In the genomic region with DNA sequence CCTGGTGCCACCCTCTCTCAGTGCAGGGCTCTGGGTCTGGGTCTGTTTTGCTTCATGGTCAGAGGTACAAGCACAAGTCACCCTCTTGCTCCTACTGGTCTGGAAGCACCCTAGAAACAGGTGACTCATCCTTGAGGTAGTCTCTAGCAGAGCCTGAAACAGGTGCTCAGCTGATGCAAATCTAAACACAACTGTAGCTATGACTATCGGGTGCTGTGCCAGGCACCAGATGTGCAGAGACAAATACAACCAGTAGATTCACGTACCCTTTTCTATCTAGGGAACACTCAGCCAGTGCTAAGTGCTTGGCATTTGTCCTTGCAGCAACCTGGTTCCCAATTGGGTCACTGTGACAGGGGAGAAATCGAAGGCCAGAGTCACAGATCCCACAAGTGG, we compare ENCODE assay signal across 12 cellular contexts.
DNase-seq lines count a peak whose midpoint lies in the region; ATAC-seq and TF ChIP-seq lines count a peak whose summit lies in the region.
"Had no signal": no experiment of that assay in that cellular context is flagged by ENCODE, and none has a peak within 500 bp of the region (broad histone marks: within the 10 kb centered on the region; RNA-seq: fewer than 3 reads in every experiment).

No MANE protein-coding gene starts in this region.

- TF ChIP-seq CTCF in OCI-LY7 (conservative IDR thresholded peaks at IDR 0.05; ENCODE audit: low read length) = no peak

- H2AFZ ChIP-seq in OCI-LY7 (ENCODE audit: low read length) = no peak overlapping the region

- no peaks in the 10 kb centered on the region for H3K4me1 ChIP-seq in OCI-LY7 (ENCODE audit: insufficient read depth, low read length, poor library complexity, severe bottlenecking)

- no peaks in the 10 kb centered on the region for H3K79me2 ChIP-seq in OCI-LY7 (ENCODE audit: insufficient read depth, low read depth, low read length)

- no peak overlapping the region for H3K27ac ChIP-seq in OCI-LY7 (ENCODE audit: low read depth, low read length, poor library complexity, severe bottlenecking)
- H3K27ac ChIP-seq: BLaER1 treated with 17β-estradiol and CSF1 and Interleukin-3, amounts not matched to agents 10 nM and 100 nM had no signal

- peak; percentile 63 for ATAC-seq in GM18505 (IDR thresholded peaks at IDR 0.05; ENCODE audit: unreplicated experiment)
- ATAC-seq in GM21786 (IDR thresholded peaks at IDR 0.05; ENCODE audit: unreplicated experiment) = peak; percentile 61

- POLR2A ChIA-PET in OCI-LY7 (lab: Charles Lee) = no interaction called here

- no TSS peak for BruUV-seq in OCI-LY7 (replicated peaks; lab: Mats Ljungman, UMichigan)

- no peak overlapping the region for H3K4me2 ChIP-seq in OCI-LY7 (ENCODE audit: low read length)
- H3K4me2 ChIP-seq: BLaER1 treated with 17β-estradiol and CSF1 and Interleukin-3, amounts not matched to agents 10 nM and 100 nM had no signal

- DNase-seq in HT-29 (ENCODE audit: low spot score) = peak; percentile 1
- peak; percentile 26 for DNase-seq in kidney glomerular epithelial cell (lab: John Stamatoyannopoulos, UW)
- no peak for DNase-seq in OCI-LY7 (ENCODE audit: low spot score)
- DNase-seq in AG08395 (ENCODE audit: low spot score) = no peak
- DNase-seq in activated CD4-positive, CD25-positive, alpha-beta regulatory T cell (lab: John Stamatoyannopoulos, UW) = no peak
- no peak for DNase-seq in midbrain (lab: John Stamatoyannopoulos, UW)
- DNase-seq: activated CD4-positive, alpha-beta memory T cell treated with anti-CD3 and anti-CD28 coated beads, Interleukin-2, amount 10 ng/mL, durations not matched to agents 7 days and 5 days; GDM1; NCI-H1436 had no signal

- no peaks in the 10 kb centered on the region for H3K9me3 ChIP-seq in OCI-LY7 (ENCODE audit: low read length)
- H3K9me3 ChIP-seq: BLaER1 treated with 17β-estradiol and CSF1 and Interleukin-3, amounts not matched to agents 10 nM and 100 nM had no signal

- H4K20me1 ChIP-seq in OCI-LY7 (ENCODE audit: insufficient read depth, low read length) = no peaks in the 10 kb centered on the region
- H4K20me1 ChIP-seq: BLaER1 treated with 17β-estradiol and CSF1 and Interleukin-3, amounts not matched to agents 10 nM and 100 nM had no signal

- no peak for TF ChIP-seq POLR2A in GM18505 (IDR thresholded peaks at IDR 0.05; ENCODE audit: borderline replicate concordance, extremely low read depth, insufficient read depth, insufficient read length)

- intact Hi-C loops in OCI-LY7 (cut with micrococcal nuclease; ENCODE audit: unreplicated experiment) = no loop called here

- H3K4me3 ChIP-seq in OCI-LY7 (ENCODE audit: low read depth, low read length, poor library complexity, severe bottlenecking) = no peak overlapping the region
- H3K4me3 ChIP-seq: BLaER1 treated with 17β-estradiol and CSF1 and Interleukin-3, amounts not matched to agents 10 nM and 100 nM had no signal

- H3K9me2 ChIP-seq in OCI-LY7 (ENCODE audit: insufficient read depth, low read length) = no peaks in the 10 kb centered on the region

- no peaks in the 10 kb centered on the region for H3K36me3 ChIP-seq in OCI-LY7 (ENCODE audit: insufficient read depth, low read length)
- H3K36me3 ChIP-seq: BLaER1 treated with 17β-estradiol and CSF1 and Interleukin-3, amounts not matched to agents 10 nM and 100 nM had no signal

- CTCF ChIA-PET in OCI-LY7 (lab: Charles Lee; ENCODE audit: unreplicated experiment) = no interaction called here

Comparison
In these comparisons a context has a peak if more than half of its experiments do, and no peak if none do; other contexts are left out.
1. DNase-seq: peak in HT-29 (single experiment) and kidney glomerular epithelial cell (single experiment); none in OCI-LY7 (single experiment), AG08395 (single experiment), activated CD4-positive, CD25-positive, alpha-beta regulatory T cell (0 of 4) and midbrain (single experiment).